Comparison of ENCODE assay signal across 26 cellular contexts in the genomic region with DNA sequence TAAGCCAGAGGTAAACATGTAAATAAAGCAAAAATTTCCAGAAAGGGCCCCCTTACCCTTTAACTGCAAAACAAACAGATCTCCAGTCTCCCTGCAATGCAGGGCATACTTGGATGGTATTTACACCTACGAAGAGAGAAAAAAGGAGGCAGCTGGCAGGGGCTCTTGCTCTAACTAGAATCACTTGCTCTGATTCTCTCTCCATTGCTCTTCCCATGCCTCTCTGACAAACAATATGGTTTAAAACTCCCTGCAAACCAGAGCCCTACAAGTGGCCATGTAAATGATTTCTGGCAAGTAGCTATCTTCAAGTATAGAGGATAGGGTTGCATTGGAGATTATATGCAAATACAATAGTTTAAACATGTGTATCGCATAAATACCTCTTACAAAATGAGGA. TPM values are rescaled to one million over a fixed set of nuclear protein-coding genes. Genes with fewer than 3 reads are reported as not detected.
DNase-seq lines count a peak whose midpoint lies in the region; ATAC-seq, FAIRE-seq and TF ChIP-seq lines count a peak whose summit lies in the region.
"Had no signal": no experiment of that assay in that cellular context is flagged by ENCODE, and none has a peak within 500 bp of the region (broad histone marks: within the 10 kb centered on the region; RNA-seq: fewer than 3 reads in every experiment).

No MANE protein-coding gene starts in this region.

- H3K4me2 ChIP-seq in HepG2 (ENCODE audit: low read depth, low read length): no peak overlapping the region
- no peak overlapping the region for H3K4me2 ChIP-seq in hepatocyte
- H3K4me2 ChIP-seq: BLaER1 treated with 17β-estradiol and CSF1 and Interleukin-3, amounts not matched to agents 10 nM and 100 nM had no signal

- H3K27me3 ChIP-seq in HepG2 (ENCODE audit: control insufficient read depth in 1 of 2, insufficient read depth in 2 of 2, low read length in 2 of 2) (no peaks in the 10 kb centered on the region), right lobe of liver (no peaks in the 10 kb centered on the region), hepatocyte (no peaks in the 10 kb centered on the region)
- H3K27me3 ChIP-seq: BE2C; BLaER1 treated with 17β-estradiol and CSF1 and Interleukin-3, amounts not matched to agents 10 nM and 100 nM had no signal

- H3K4me1 Mint-ChIP-seq in activated CD4-positive, alpha-beta T cell treated with anti-CD3 and anti-CD28 coated beads, Interleukin-2, amount 10 ng/mL, durations not matched to agents 7 days and 5 days: peaks cover 3% of the 10 kb centered on the region
- no peaks in the 10 kb centered on the region for H3K4me1 Mint-ChIP-seq in activated CD4-positive, alpha-beta T cell treated with anti-CD3 and anti-CD28 coated beads for 36 hours
- no peaks in the 10 kb centered on the region for H3K4me1 Mint-ChIP-seq in T-helper 17 cell
- H3K4me1 Mint-ChIP-seq: CD14-positive monocyte had no signal

- in situ Hi-C loops in HepG2 (cut with HindIII; ENCODE audit: extremely low pct_ligation_motif_present, low pct_unique_long_range_greater_than_20kb): loop anchor here (25.0 kb wide), 1 partner anchor 637 kb away; no protein-coding TSS in a partner anchor
- in situ Hi-C loops in ACHN (cut with HindIII; ENCODE audit: low pct_ligation_motif_present, low pct_unique_long_range_greater_than_20kb, low sequenced_read_pairs): no loop called here

- peak overlapping the region; percentile 19 for H3K27ac Mint-ChIP-seq in activated CD4-positive, alpha-beta T cell treated with anti-CD3 and anti-CD28 coated beads, Interleukin-2, amount 10 ng/mL, durations not matched to agents 7 days and 5 days
- H3K27ac Mint-ChIP-seq in activated CD4-positive, alpha-beta T cell treated with anti-CD3 and anti-CD28 coated beads for 36 hours: no peak overlapping the region
- peak overlapping the region; percentile 24 for H3K27ac Mint-ChIP-seq in T-helper 17 cell
- H3K27ac Mint-ChIP-seq: CD14-positive monocyte; CD4-positive, alpha-beta T cell; CD8-positive, alpha-beta memory T cell had no signal

- no peak overlapping the region for H2AFZ ChIP-seq in HepG2 (ENCODE audit: low read length)
- H2AFZ ChIP-seq in hepatocyte: no peak overlapping the region
- H2AFZ ChIP-seq: GM23248 had no signal

- BruUV-seq in HepG2 (replicated peaks; lab: Mats Ljungman, UMichigan): no TSS peak

- H3K9me3 Mint-ChIP-seq in activated CD4-positive, alpha-beta T cell treated with anti-CD3 and anti-CD28 coated beads, Interleukin-2, amount 10 ng/mL, durations not matched to agents 7 days and 5 days: no peaks in the 10 kb centered on the region
- H3K9me3 Mint-ChIP-seq in activated CD4-positive, alpha-beta T cell treated with anti-CD3 and anti-CD28 coated beads for 36 hours (ENCODE audit: low read depth): no peaks in the 10 kb centered on the region
- H3K9me3 Mint-ChIP-seq: CD14-positive monocyte; CD4-positive, alpha-beta T cell; CD8-positive, alpha-beta memory T cell had no signal

- TF ChIP-seq POLR2A in HepG2 (IDR thresholded peaks at IDR 0.05; ENCODE audit: insufficient read depth in 1 of 2, low read depth in 2 of 2, low read length in 2 of 2): no peak
- no peak for TF ChIP-seq POLR2A in right lobe of liver (IDR thresholded peaks at IDR 0.05)

- TF ChIP-seq EP300 in HepG2 (IDR thresholded peaks at IDR 0.05; ENCODE audit: low read depth in 2 of 2, low read length in 2 of 2): no peak
- TF ChIP-seq EP300 in HepG2 (CRISPR knock-in tag; IDR thresholded peaks at IDR 0.05; ENCODE audit: borderline replicate concordance): no peak

- H3K4me1 ChIP-seq in HepG2 (ENCODE audit: insufficient read depth, low read length) (no peaks in the 10 kb centered on the region), right lobe of liver (no peaks in the 10 kb centered on the region), hepatocyte (ENCODE audit: insufficient read depth) (no peaks in the 10 kb centered on the region)
- H3K4me1 ChIP-seq: BE2C; BLaER1 treated with 17β-estradiol and CSF1 and Interleukin-3, amounts not matched to agents 10 nM and 100 nM had no signal

- CTCF ChIA-PET in activated CD4-positive, alpha-beta T cell treated with anti-CD3 and anti-CD28 coated beads, Interleukin-2, amount 10 ng/mL, durations not matched to agents 7 days and 5 days (lab: Charles Lee): interaction anchor here (0.9 kb wide), 1 partner anchor 9 kb away, joined by 3 read pairs; no protein-coding TSS in a partner anchor
- CTCF ChIA-PET in activated CD4-positive, alpha-beta T cell treated with anti-CD3 and anti-CD28 coated beads for 36 hours (lab: Charles Lee): interaction anchor here (0.8 to 1.8 kb wide), 8 partner anchors 8 to 388 kb away, joined by 3 to 7 read pairs (median 4); no protein-coding TSS in a partner anchor
- CTCF ChIA-PET in HepG2 (lab: Yijun Ruan, JAX; ENCODE audit: low intra/inter-chr PET ratio, low total read pairs): no interaction called here

- H3K27me3 Mint-ChIP-seq in activated CD4-positive, alpha-beta T cell treated with anti-CD3 and anti-CD28 coated beads, Interleukin-2, amount 10 ng/mL, durations not matched to agents 7 days and 5 days: no peaks in the 10 kb centered on the region
- H3K27me3 Mint-ChIP-seq in activated CD4-positive, alpha-beta T cell treated with anti-CD3 and anti-CD28 coated beads for 36 hours: no peaks in the 10 kb centered on the region
- no peaks in the 10 kb centered on the region for H3K27me3 Mint-ChIP-seq in T-helper 17 cell
- H3K27me3 Mint-ChIP-seq: CD4-positive, alpha-beta T cell; CD8-positive, alpha-beta memory T cell had no signal

- TF ChIP-seq CTCF in HepG2 (CRISPR knock-in tag; IDR thresholded peaks at IDR 0.05) (no peak), right lobe of liver (IDR thresholded peaks at IDR 0.05) (no peak), hepatocyte (IDR thresholded peaks at IDR 0.05; ENCODE audit: poor library complexity) (no peak)

- no peak for DNase-seq in activated CD4-positive, alpha-beta T cell treated with anti-CD3 and anti-CD28 coated beads, Interleukin-2, amount 10 ng/mL, durations not matched to agents 7 days and 5 days
- DNase-seq in activated CD4-positive, alpha-beta T cell treated with anti-CD3 and anti-CD28 coated beads for 36 hours: no peak
- no peak for DNase-seq in HepG2 (ENCODE audit: low spot score)
- DNase-seq in right lobe of liver: no peak
- DNase-seq in T-helper 17 cell: no peak
- DNase-seq in ACHN: no peak
- DNase-seq in T-helper 9 cell: no peak
- no peak for DNase-seq in hepatocyte (ENCODE audit: low spot score)
- DNase-seq: AML-193; BE2C; CD4-positive, alpha-beta T cell; CD8-positive, alpha-beta memory T cell; DMS 273 treated with DMSO at 0.1 percent for 48 hours; DMS79; EL; GDM1; GM23248; H7; HCEC 1CT had no signal

- H3K36me3 ChIP-seq in HepG2 (replicated peaks in 1 of 2; ENCODE audit: control insufficient read depth in 1 of 2, insufficient read depth in 2 of 2, low read length in 2 of 2) (peaks cover 39 to 93% of the 10 kb centered on the region in 2 experiments), right lobe of liver (peaks cover 16 to 100% (median 67%) of the 10 kb centered on the region in 4 donors), hepatocyte (replicated peaks; ENCODE audit: insufficient read depth, low read depth) (peaks cover 5% of the 10 kb centered on the region)

- ATAC-seq in activated CD4-positive, alpha-beta T cell treated with anti-CD3 and anti-CD28 coated beads for 36 hours: no peak
- no peak for ATAC-seq in HepG2
- no peak for ATAC-seq in right lobe of liver
- ATAC-seq in T-helper 17 cell: no peak
- ATAC-seq: GM12878 had no signal

- H3K27ac ChIP-seq in HepG2 (ENCODE audit: extremely low read length, insufficient read depth, low read length): no peak overlapping the region
- no peak overlapping the region for H3K27ac ChIP-seq in right lobe of liver
- no peak overlapping the region for H3K27ac ChIP-seq in hepatocyte
- H3K27ac ChIP-seq: 22Rv1; BLaER1 treated with 17β-estradiol and CSF1 and Interleukin-3, amounts not matched to agents 10 nM and 100 nM had no signal

- H3K4me3 Mint-ChIP-seq in activated CD4-positive, alpha-beta T cell treated with anti-CD3 and anti-CD28 coated beads, Interleukin-2, amount 10 ng/mL, durations not matched to agents 7 days and 5 days: no peak overlapping the region
- no peak overlapping the region for H3K4me3 Mint-ChIP-seq in activated CD4-positive, alpha-beta T cell treated with anti-CD3 and anti-CD28 coated beads for 36 hours
- no peak overlapping the region for H3K4me3 Mint-ChIP-seq in T-helper 17 cell
- H3K4me3 Mint-ChIP-seq: CD14-positive monocyte; CD4-positive, alpha-beta T cell; CD8-positive, alpha-beta memory T cell had no signal

- WGBS in HepG2 (ENCODE audit: low lambda C conversion rate): 98% methylated on average over 2 of the region's 2 CpGs
- 53% methylated on average over 2 of the region's 2 CpGs for WGBS in right lobe of liver (ENCODE audit: insufficient coverage, low coverage, low lambda C conversion rate, missing lambda C conversion rate)
- 86% methylated on average over 2 of the region's 2 CpGs for WGBS in hepatocyte (ENCODE audit: low lambda C conversion rate, missing lambda C conversion rate)

- peaks cover 73% of the 10 kb centered on the region for H3K36me3 Mint-ChIP-seq in activated CD4-positive, alpha-beta T cell treated with anti-CD3 and anti-CD28 coated beads, Interleukin-2, amount 10 ng/mL, durations not matched to agents 7 days and 5 days (ENCODE audit: low read depth)
- peaks cover 63% of the 10 kb centered on the region for H3K36me3 Mint-ChIP-seq in activated CD4-positive, alpha-beta T cell treated with anti-CD3 and anti-CD28 coated beads for 36 hours (ENCODE audit: low read depth)
- peaks cover 9% of the 10 kb centered on the region for H3K36me3 Mint-ChIP-seq in T-helper 17 cell (ENCODE audit: low read depth)

- POLR2A ChIA-PET in activated CD4-positive, alpha-beta T cell treated with anti-CD3 and anti-CD28 coated beads, Interleukin-2, amount 10 ng/mL, durations not matched to agents 7 days and 5 days (lab: Charles Lee): no interaction called here
- POLR2A ChIA-PET in activated CD4-positive, alpha-beta T cell treated with anti-CD3 and anti-CD28 coated beads for 36 hours (lab: Charles Lee): interaction anchor here (0.7 kb wide), 1 partner anchor 648 kb away, joined by 3 read pairs; no protein-coding TSS in a partner anchor
- POLR2A ChIA-PET in HepG2 (lab: Yijun Ruan, JAX): no interaction called here

- intact Hi-C loops in activated CD4-positive, alpha-beta T cell treated with anti-CD3 and anti-CD28 coated beads for 36 hours (cut with DNase I, micrococcal nuclease): loop anchor here (5.0 to 10.0 kb wide), 2 partner anchors 376 to 607 kb away; no protein-coding TSS in a partner anchor
- intact Hi-C loops in HepG2 (cut with micrococcal nuclease; ENCODE audit: unreplicated experiment) (loop anchor here (10.0 kb wide), 1 partner anchor 306 kb away; the partner anchor contains the start of gene MARS2), right lobe of liver (cut with DNase I) (loop anchor here in 1 of 2 donors (10.0 kb wide), 1 partner anchor 76 kb away; no protein-coding TSS in a partner anchor)

- no peak overlapping the region for H3K9ac ChIP-seq in HepG2 (ENCODE audit: insufficient read depth, low read depth, low read length)
- H3K9ac ChIP-seq: GM23248 had no signal

- no peaks in the 10 kb centered on the region for H3K9me2 ChIP-seq in hepatocyte (replicated peaks; ENCODE audit: insufficient read depth)

- FAIRE-seq in HepG2 (lab: Jason Lieb, UNC): no peak
- FAIRE-seq: A204.1, GM12878, GM19239, H1 had no signal

- no peaks in the 10 kb centered on the region for H3K79me2 ChIP-seq in HepG2 (ENCODE audit: insufficient read depth, low read length)
- peaks cover 14% of the 10 kb centered on the region for H3K79me2 ChIP-seq in hepatocyte

- H3K4me3 ChIP-seq in HepG2 (replicated peaks in 1 of 3; ENCODE audit: insufficient read depth in 1 of 3, low read depth in 2 of 3, low read length in 3 of 3) (no peak overlapping the region), right lobe of liver (no peak overlapping the region), hepatocyte (no peak overlapping the region)
- H3K4me3 ChIP-seq: BLaER1 treated with 17β-estradiol and CSF1 and Interleukin-3, amounts not matched to agents 10 nM and 100 nM; GM12878; GM23248 had no signal

- no peaks in the 10 kb centered on the region for H3K9me3 ChIP-seq in HepG2 (ENCODE audit: low read length)
- H3K9me3 ChIP-seq in right lobe of liver: no peaks in the 10 kb centered on the region
- H3K9me3 ChIP-seq in T-helper 17 cell (ENCODE audit: control insufficient read depth, low read length, poor library complexity, severe bottlenecking): no peaks in the 10 kb centered on the region
- H3K9me3 ChIP-seq in hepatocyte (ENCODE audit: low read depth): no peaks in the 10 kb centered on the region
- H3K9me3 ChIP-seq: BE2C; BLaER1 treated with 17β-estradiol and CSF1 and Interleukin-3, amounts not matched to agents 10 nM and 100 nM had no signal

- TF ChIP-seq RAD21 in HepG2 (CRISPR knock-in tag; IDR thresholded peaks at IDR 0.05): no peak

- no peaks in the 10 kb centered on the region; the same call in 1 of the 2 replicates for H4K20me1 ChIP-seq in HepG2 (ENCODE audit: insufficient read depth, low read length)
- H4K20me1 ChIP-seq in hepatocyte (ENCODE audit: insufficient read depth, poor library complexity, severe bottlenecking): peaks cover 2% of the 10 kb centered on the region

RNA-seq across cellular contexts. Expression of gene SF3B1, which starts 35.9 kb away (rescaled TPM):
- total RNA-seq in activated CD4-positive, alpha-beta T cell treated with anti-CD3 and anti-CD28 coated beads, Interleukin-2, amount 10 ng/mL, durations not matched to agents 7 days and 5 days: 100 to 1,000 TPM; 334 to 347 TPM
- 100 to 1,000 TPM; 262 to 277 TPM for total RNA-seq in activated CD4-positive, alpha-beta T cell treated with anti-CD3 and anti-CD28 coated beads for 36 hours
- 387 and 499 TPM in 2 replicates for total RNA-seq in HepG2 (2016; rRNA removed; fragmentation: Illumina TruSeq; extraction: Trizol)
- 16.2 and 16.5 TPM in 2 replicates for total RNA-seq in HepG2 (2016; cell fraction: cytosol; rRNA removed; fragmentation: Illumina TruSeq; extraction: Trizol; ENCODE audit: low read depth)
- 367 and 489 TPM in 2 replicates for total RNA-seq in HepG2 (2016; cell fraction: insoluble cytoplasmic fraction; rRNA removed; fragmentation: Illumina TruSeq; extraction: Trizol)
- 49.3 and 53.4 TPM in 2 replicates for total RNA-seq in HepG2 (2016; cell fraction: membrane; rRNA removed; fragmentation: Illumina TruSeq; extraction: Trizol)
- 418 and 502 TPM in 2 replicates for total RNA-seq in HepG2 (2016; cell fraction: nucleus; rRNA removed; fragmentation: Illumina TruSeq; extraction: Trizol)
- 677 and 750 TPM in 2 replicates for polyA plus RNA-seq in HepG2 (2011; rRNA removed)
- polyA plus RNA-seq in HepG2 (2011; cell fraction: cytosol; rRNA removed): 115 and 183 TPM in 2 replicates
- polyA plus RNA-seq in HepG2 (2011; cell fraction: nucleus; rRNA removed): 1,965 and 2,535 TPM in 2 replicates
- 375 and 468 TPM in 2 replicates for polyA plus RNA-seq in HepG2 (2012)
- polyA plus RNA-seq in HepG2 (2016; cell fraction: cytosol; fragmentation: Illumina TruSeq; extraction: Trizol; ENCODE audit: low read depth): 9.7 and 15.8 TPM in 2 replicates
- polyA plus RNA-seq in HepG2 (2016; cell fraction: insoluble cytoplasmic fraction; fragmentation: Illumina TruSeq; extraction: Trizol; ENCODE audit: low read depth): 424 and 448 TPM in 2 replicates
- 27.7 and 44.3 TPM in 2 replicates for polyA plus RNA-seq in HepG2 (2016; cell fraction: membrane; fragmentation: Illumina TruSeq; extraction: Trizol; ENCODE audit: low read depth)
- 790 and 818 TPM in 2 replicates for polyA plus RNA-seq in HepG2 (2016; cell fraction: nucleus; fragmentation: Illumina TruSeq; extraction: Trizol; ENCODE audit: insufficient read depth, low read depth)
- polyA minus RNA-seq in HepG2 (2011; rRNA and poly(A)+ RNA removed; ENCODE audit: low replicate concordance): 198 and 376 TPM in 2 replicates
- 123 TPM in 2 replicates for polyA minus RNA-seq in HepG2 (2011; cell fraction: cytosol; rRNA and poly(A)+ RNA removed)
- polyA minus RNA-seq in HepG2 (2011; cell fraction: nucleus; rRNA and poly(A)+ RNA removed): 1,412 and 1,821 TPM in 2 replicates
- 100 to 1,000 TPM in 3 of 6 experiments, 10 to 100 TPM in 3; 74.6 to 113 (median 100) TPM for total RNA-seq in right lobe of liver
- 100 to 1,000 TPM; 454 to 510 TPM for total RNA-seq in T-helper 17 cell
- total RNA-seq in hepatocyte: 232 and 321 TPM in 2 replicates
- 161 and 165 TPM in 2 replicates for polyA plus RNA-seq in hepatocyte

RNA-seq across cellular contexts. Expression of gene COQ10B, which starts 54.4 kb away (rescaled TPM):
- total RNA-seq in activated CD4-positive, alpha-beta T cell treated with anti-CD3 and anti-CD28 coated beads, Interleukin-2, amount 10 ng/mL, durations not matched to agents 7 days and 5 days: 10 to 100 TPM; 16.7 to 17.9 TPM
- 10 to 100 TPM in 1 of 2 experiments, 1 to 10 TPM in 1; 9.7 to 13.3 TPM for total RNA-seq in activated CD4-positive, alpha-beta T cell treated with anti-CD3 and anti-CD28 coated beads for 36 hours
- total RNA-seq in HepG2 (2016; rRNA removed; fragmentation: Illumina TruSeq; extraction: Trizol) (34.9 and 41.8 TPM in 2 replicates), right lobe of liver (10 to 100 TPM; 11.7 to 23.7 (median 17.1) TPM), T-helper 17 cell (10 to 100 TPM; 50.8 to 54.9 TPM), hepatocyte (40.2 and 44.4 TPM in 2 replicates)
- 13.9 and 15.1 TPM in 2 replicates for total RNA-seq in HepG2 (2016; cell fraction: cytosol; rRNA removed; fragmentation: Illumina TruSeq; extraction: Trizol; ENCODE audit: low read depth)
- total RNA-seq in HepG2 (2016; cell fraction: insoluble cytoplasmic fraction; rRNA removed; fragmentation: Illumina TruSeq; extraction: Trizol): 36.3 and 46.6 TPM in 2 replicates
- 27.0 and 28.4 TPM in 2 replicates for total RNA-seq in HepG2 (2016; cell fraction: membrane; rRNA removed; fragmentation: Illumina TruSeq; extraction: Trizol)
- total RNA-seq in HepG2 (2016; cell fraction: nucleus; rRNA removed; fragmentation: Illumina TruSeq; extraction: Trizol): 17.9 and 20.6 TPM in 2 replicates
- polyA plus RNA-seq in HepG2 (2011; rRNA removed) (4.2 and 4.6 TPM in 2 replicates), hepatocyte (40.7 and 46.1 TPM in 2 replicates)
- polyA plus RNA-seq in HepG2 (2011; cell fraction: cytosol; rRNA removed): 2.2 and 4.2 TPM in 2 replicates
- 2.8 and 3.0 TPM in 2 replicates for polyA plus RNA-seq in HepG2 (2011; cell fraction: nucleus; rRNA removed)
- polyA plus RNA-seq in HepG2 (2012): 15.3 and 22.1 TPM in 2 replicates
- 3.0 and 3.1 TPM in 2 replicates for polyA plus RNA-seq in HepG2 (2016; cell fraction: cytosol; fragmentation: Illumina TruSeq; extraction: Trizol; ENCODE audit: low read depth)
- polyA plus RNA-seq in HepG2 (2016; cell fraction: insoluble cytoplasmic fraction; fragmentation: Illumina TruSeq; extraction: Trizol; ENCODE audit: low read depth): 36.5 and 43.5 TPM in 2 replicates
- 6.5 and 8.6 TPM in 2 replicates for polyA plus RNA-seq in HepG2 (2016; cell fraction: membrane; fragmentation: Illumina TruSeq; extraction: Trizol; ENCODE audit: low read depth)
- 16.1 and 16.4 TPM in 2 replicates for polyA plus RNA-seq in HepG2 (2016; cell fraction: nucleus; fragmentation: Illumina TruSeq; extraction: Trizol; ENCODE audit: insufficient read depth, low read depth)
- polyA minus RNA-seq in HepG2 (2011; rRNA and poly(A)+ RNA removed; ENCODE audit: low replicate concordance): 2.2 and 8.1 TPM in 2 replicates
- 6.9 and 8.3 TPM in 2 replicates for polyA minus RNA-seq in HepG2 (2011; cell fraction: cytosol; rRNA and poly(A)+ RNA removed)
- 25.2 and 29.4 TPM in 2 replicates for polyA minus RNA-seq in HepG2 (2011; cell fraction: nucleus; rRNA and poly(A)+ RNA removed)
